8 cellular contexts compared by ENCODE assay signal in the genomic region with DNA sequence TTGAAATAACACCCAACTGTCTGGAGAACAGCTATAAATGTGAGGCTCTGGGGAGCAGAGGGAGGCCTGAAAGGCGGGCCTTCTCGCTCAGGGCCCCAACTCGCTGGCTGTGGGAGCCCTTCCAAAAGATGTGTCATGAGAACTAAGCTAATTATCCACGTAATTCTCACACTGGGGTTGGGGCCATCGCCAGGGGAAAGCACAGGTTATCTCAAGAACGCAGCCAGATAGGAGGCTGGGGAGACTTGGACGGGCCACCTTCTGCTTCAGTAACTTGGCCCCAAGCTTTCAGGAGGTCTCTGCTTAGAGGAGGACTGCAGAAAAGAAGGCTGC. TPM values are rescaled to one million over a fixed set of nuclear protein-coding genes. Genes with fewer than 3 reads are reported as not detected.
A peak's percentile ranks its signal among the peaks of the same experiment; 100 is the strongest.
DNase-seq lines count a peak whose midpoint lies in the region; ATAC-seq, FAIRE-seq and TF ChIP-seq lines count a peak whose summit lies in the region.

No MANE protein-coding gene starts in this region.

- H2AFZ ChIP-seq in K562 (ENCODE audit: low read depth, low read length): no peak overlapping the region; the same call in 1 of the 2 replicates

- peaks cover 5% of the 10 kb centered on the region for H4K20me1 ChIP-seq in K562 (replicated peaks; ENCODE audit: control insufficient read depth, insufficient read depth, low read length)

- no peaks in the 10 kb centered on the region for H3K36me3 ChIP-seq in K562 (ENCODE audit: control insufficient read depth, insufficient read depth, low read length)
- H3K36me3 ChIP-seq in subcutaneous abdominal adipose tissue (ENCODE audit: control insufficient read depth in 5 of 5, insufficient read depth in 5 of 5, low read length in 5 of 5): peaks cover 0 to 21% (median 10%) of the 10 kb centered on the region in 5 donors

- CTCF ChIA-PET in K562 (lab: Yijun Ruan, JAX; ENCODE audit: low intra/inter-chr PET ratio): interaction anchor here (2.6 kb wide), 1 partner anchor 241 kb away, joined by 18 read pairs; no protein-coding TSS in a partner anchor

- TF ChIP-seq CTCF in K562 (IDR thresholded peaks at IDR 0.05 in 2 of 3, conservative IDR thresholded peaks at IDR 0.05 in 1 of 3; ENCODE audit: insufficient read depth in 2 of 3, low read depth in 1 of 3, low read length in 3 of 3): no peak

- no peak overlapping the region for H3K4me2 ChIP-seq in K562 (ENCODE audit: insufficient read depth, low read length)

- H3K27me3 ChIP-seq in K562 (ENCODE audit: control insufficient read depth in 2 of 2, insufficient read depth in 2 of 2, low read length in 2 of 2) (peaks cover 36 to 78% of the 10 kb centered on the region in 2 experiments; a peak in 4 of 5 replicates), subcutaneous abdominal adipose tissue (ENCODE audit: control insufficient read depth in 5 of 5, insufficient read depth in 4 of 5, low read length in 5 of 5) (peaks cover 0 to 6% (median 0%) of the 10 kb centered on the region in 5 donors)

- no peaks in the 10 kb centered on the region for H3K79me2 ChIP-seq in K562 (ENCODE audit: control insufficient read depth, insufficient read depth, low read length)

- under 1% methylated on average over 7 of the region's 7 CpGs for WGBS in K562 (ENCODE audit: insufficient coverage, low coverage, missing lambda C conversion rate)

- no peaks in the 10 kb centered on the region for H3K9me1 ChIP-seq in K562 (ENCODE audit: control insufficient read depth, insufficient read depth, low read length)

- ATAC-seq in activated T-cell treated with anti-CD3 and anti-CD28 coated beads, Interleukin-2, amount 50 U/mL, for 72 hours (replicated peaks in 1 of 2): no peak
- ATAC-seq in K562: no peak
- ATAC-seq in left colon: no peak
- ATAC-seq in HG03095 (IDR thresholded peaks at IDR 0.05; ENCODE audit: unreplicated experiment): no peak
- no peak for ATAC-seq in GM18519 (IDR thresholded peaks at IDR 0.05; ENCODE audit: low FRiP score, unreplicated experiment)

- DNase-seq in activated T-cell treated with anti-CD3 and anti-CD28 coated beads, Interleukin-2, amount 50 U/mL, for 72 hours: no peak
- no peak for DNase-seq in activated T-cell treated with anti-CD3 and anti-CD28 coated beads, Interleukin-2, amount 50 U/mL, for 48 hours
- DNase-seq in K562 (ENCODE audit: extremely low read depth in 1 of 4, low spot score in 3 of 4) (peak; percentile 30 to 42 (median 39)), left colon (peak; percentile 50 to 51), retina (no peak)

- 0 out of 4 replicates have a peak overlapping the region, but pooled peaks of 1 of the 2 experiments have one; percentile 23 for H3K9ac ChIP-seq in K562 (ENCODE audit: insufficient read depth in 1 of 2, low read depth in 2 of 2, low read length in 2 of 2)
- peak overlapping the region; percentile 85 to 95 (median 92) for H3K9ac ChIP-seq in subcutaneous abdominal adipose tissue (ENCODE audit: low read length in 5 of 5)

- no TSS peak for BruUV-seq in K562 (replicated peaks; lab: Mats Ljungman, UMichigan)

- peaks cover 42% of the 10 kb centered on the region for H3K27me3 Mint-ChIP-seq in activated T-cell treated with anti-CD3 and anti-CD28 coated beads, Interleukin-2, amount 50 U/mL, for 72 hours (ENCODE audit: low read depth)

- H3K4me3 Mint-ChIP-seq in activated T-cell treated with anti-CD3 and anti-CD28 coated beads, Interleukin-2, amount 50 U/mL, for 72 hours: peak overlapping the region; percentile 54 to 70

- no peaks in the 10 kb centered on the region for H3K4me1 Mint-ChIP-seq in activated T-cell treated with anti-CD3 and anti-CD28 coated beads, Interleukin-2, amount 50 U/mL, for 72 hours (ENCODE audit: low read depth)

- TF ChIP-seq POLR2A in K562 (conservative IDR thresholded peaks at IDR 0.05): no peak

- in situ Hi-C loops in K562 (cut with MboI): loop anchor here (5.0 to 10.0 kb wide), 3 partner anchors 182 to 425 kb away; no protein-coding TSS in a partner anchor

- H3K27ac Mint-ChIP-seq in activated T-cell treated with anti-CD3 and anti-CD28 coated beads, Interleukin-2, amount 50 U/mL, for 72 hours: no peak overlapping the region

- H3K4me3 ChIP-seq in K562 (no peak overlapping the region), subcutaneous abdominal adipose tissue (ENCODE audit: low read depth in 1 of 5, low read length in 5 of 5) (peak overlapping the region; percentile 79 to 95 (median 88))

- peaks cover 0 to 1% of the 10 kb centered on the region in 2 donors for H3K36me3 Mint-ChIP-seq in activated T-cell treated with anti-CD3 and anti-CD28 coated beads, Interleukin-2, amount 50 U/mL, for 72 hours (ENCODE audit: insufficient read depth in 2 of 2)

- H3K27ac ChIP-seq in K562 (ENCODE audit: extremely low read depth, low read depth, low read length) (no peak overlapping the region), subcutaneous abdominal adipose tissue (ENCODE audit: low read depth, low read length) (peak overlapping the region; percentile 97)

- intact Hi-C loops in K562 (cut with micrococcal nuclease): loop anchor here (5.0 kb wide), 1 partner anchor 137 kb away; no protein-coding TSS in a partner anchor
- intact Hi-C loops in left colon (cut with DNase I, micrococcal nuclease): loop anchor here in 1 of 2 donors (5.0 to 10.0 kb wide), 2 partner anchors 82 to 235 kb away; no protein-coding TSS in a partner anchor

- no peak for FAIRE-seq in K562 (lab: Jason Lieb, UNC)

- TF ChIP-seq RAD21 in K562 (CRISPR knock-in tag; conservative IDR thresholded peaks at IDR 0.05 in 1 of 2, IDR thresholded peaks at IDR 0.05 in 1 of 2): no peak

- no peaks in the 10 kb centered on the region for H3K9me3 ChIP-seq in K562 (replicated peaks; ENCODE audit: control insufficient read depth, insufficient read depth, low read depth, low read length)
- no peaks in the 10 kb centered on the region for H3K9me3 ChIP-seq in subcutaneous abdominal adipose tissue (ENCODE audit: control insufficient read depth in 5 of 5, low read length in 5 of 5)

- peaks cover 5 to 26% of the 10 kb centered on the region in 2 experiments; a peak in 4 of 5 replicates for H3K4me1 ChIP-seq in K562 (replicated peaks in 1 of 2; ENCODE audit: control insufficient read depth in 2 of 2, insufficient read depth in 2 of 2, low read length in 2 of 2)
- H3K4me1 ChIP-seq in subcutaneous abdominal adipose tissue (ENCODE audit: control insufficient read depth in 5 of 5, insufficient read depth in 5 of 5, low read length in 5 of 5): peaks cover 32 to 66% (median 61%) of the 10 kb centered on the region in 5 donors

- POLR2A ChIA-PET in K562 (lab: Yijun Ruan, JAX): interaction anchor here (0.9 kb wide), 1 partner anchor 9 kb away, joined by 3 read pairs; no protein-coding TSS in a partner anchor

- no peak for TF ChIP-seq EP300 in K562 (IDR thresholded peaks at IDR 0.05; ENCODE audit: low read length)

- no peaks in the 10 kb centered on the region for H3K9me3 Mint-ChIP-seq in activated T-cell treated with anti-CD3 and anti-CD28 coated beads, Interleukin-2, amount 50 U/mL, for 72 hours

RNA-seq across cellular contexts. Expression of a gene that starts 1.6 kb away (rescaled TPM):
- 1 to 10 TPM in 1 of 2 donors, under 1 TPM in 1; 0.94 to 7.2 TPM for total RNA-seq in activated T-cell treated with anti-CD3 and anti-CD28 coated beads, Interleukin-2, amount 50 U/mL, for 72 hours
- not detected in 2 replicates for total RNA-seq in K562 (2011; cell fraction: chromatin; rRNA removed; ENCODE audit: low replicate concordance)
- total RNA-seq in K562 (2011; cell fraction: nucleolus; rRNA removed): 0.17 TPM in 1 of 2 replicates, not detected in the other
- total RNA-seq in K562 (2011; cell fraction: nucleoplasm; rRNA removed): not detected in 2 replicates
- 0.08 TPM in 1 of 2 replicates, not detected in the other for total RNA-seq in K562 (2014; rRNA removed)
- total RNA-seq in K562 (2014; rRNA removed; fragmentation: Illumina TruSeq; extraction: Trizol): not detected in 2 replicates
- total RNA-seq in K562 (2015; rRNA removed; fragmentation: Illumina TruSeq; extraction: Trizol): 0.11 TPM in 1 of 2 replicates, not detected in the other
- total RNA-seq in K562 (2021): 0.20 and 0.33 TPM in 2 replicates
- 0.08 and 0.22 TPM in 2 replicates for polyA plus RNA-seq in K562 (2011; rRNA removed)
- polyA plus RNA-seq in K562 (2011; cell fraction: cytosol; rRNA removed): 0.24 TPM in 1 of 2 replicates, not detected in the other
- polyA plus RNA-seq in K562 (2011; cell fraction: nucleus; rRNA removed): 0.31 TPM in 1 of 2 replicates, not detected in the other
- 0.12 and 0.47 TPM in 2 replicates for polyA plus RNA-seq in K562 (2012)
- 0.08 and 0.10 TPM in 2 replicates for polyA plus RNA-seq in K562 (2014; fragmentation: Illumina TruSeq; extraction: Trizol)
- polyA plus RNA-seq in K562 (2014; fragmentation: Nextera tagmentation; extraction: Ambion mirVana): not detected
- polyA plus RNA-seq in K562 (2014; rRNA removed): 0.09 and 0.12 TPM in 2 replicates
- not detected in 2 replicates for polyA minus RNA-seq in K562 (2011; rRNA and poly(A)+ RNA removed)
- polyA minus RNA-seq in K562 (2011; cell fraction: cytosol; rRNA and poly(A)+ RNA removed): not detected in 2 replicates
- 0.27 TPM in 1 of 2 replicates, not detected in the other for polyA minus RNA-seq in K562 (2011; cell fraction: nucleus; rRNA and poly(A)+ RNA removed)
- 1 to 10 TPM; 4.3 to 9.6 TPM for total RNA-seq in left colon

Comparison
In these comparisons a context has a peak if more than half of its experiments do, and no peak if none do; other contexts are left out.
1. DNase-seq: peak in K562 (4 of 4) and left colon (2 of 2); none in activated T-cell treated with anti-CD3 and anti-CD28 coated beads, Interleukin-2, amount 50 U/mL, for 72 hours (0 of 2), activated T-cell treated with anti-CD3 and anti-CD28 coated beads, Interleukin-2, amount 50 U/mL, for 48 hours (0 of 2) and retina (single experiment).